In genomic region chr2:170917957-170918356, GRCh38 we compare ENCODE assay signal across 17 cellular contexts. TPM values are rescaled to one million over a fixed set of nuclear protein-coding genes. Genes with fewer than 3 reads are reported as not detected.
DNase-seq lines count a peak whose midpoint lies in the region; ATAC-seq and TF ChIP-seq lines count a peak whose summit lies in the region.
"Had no signal": no experiment of that assay in that cellular context is flagged by ENCODE, and none has a peak within 500 bp of the region (broad histone marks: within the 10 kb centered on the region; RNA-seq: fewer than 3 reads in every experiment).

No MANE protein-coding gene starts in this region.

- DNase-seq in A673 (ENCODE audit: low spot score): peak; percentile 52
- no peak for DNase-seq in SK-N-MC (ENCODE audit: low read depth, low spot score)
- peak; percentile 84 for DNase-seq in endodermal cell
- no peak for DNase-seq in NCI-H774 (lab: John Stamatoyannopoulos, UW)
- no peak for DNase-seq in NCI-H146 (lab: John Stamatoyannopoulos, UW)
- no peak for DNase-seq in CD4-positive, alpha-beta T cell
- DNase-seq: 8988T; ACHN; C1 segment of cervical spinal cord; CD4-positive, alpha-beta memory T cell; DMS79; IMR-90 had no signal

- no peaks in the 10 kb centered on the region for H3K27me3 ChIP-seq in A673 (replicated peaks; ENCODE audit: insufficient read depth, low read depth, low read length, poor library complexity)
- no peaks in the 10 kb centered on the region for H3K27me3 ChIP-seq in endodermal cell (ENCODE audit: control insufficient read depth, insufficient read depth, low read length, poor library complexity, severe bottlenecking)
- no peaks in the 10 kb centered on the region for H3K27me3 ChIP-seq in neural cell (ENCODE audit: insufficient read depth, low read depth, low read length)
- no peaks in the 10 kb centered on the region for H3K27me3 ChIP-seq in CD4-positive, alpha-beta T cell (ENCODE audit: control insufficient read depth, insufficient read depth, low read length)

- peaks cover 7% of the 10 kb centered on the region for H3K4me1 Mint-ChIP-seq in endodermal cell
- no peaks in the 10 kb centered on the region for H3K4me1 Mint-ChIP-seq in CD4-positive, alpha-beta T cell (ENCODE audit: low read depth)
- H3K4me1 Mint-ChIP-seq: CD4-positive, alpha-beta memory T cell had no signal

- intact Hi-C loops in A673 (cut with micrococcal nuclease; ENCODE audit: unreplicated experiment): no loop called here
- intact Hi-C loops in CD4-positive, alpha-beta T cell (cut with DNase I, micrococcal nuclease): no loop called here

- H3K4me1 ChIP-seq in A673 (ENCODE audit: insufficient read depth, low read length, poor library complexity, severe bottlenecking) (no peaks in the 10 kb centered on the region), endodermal cell (ENCODE audit: control insufficient read depth, insufficient read depth, low read length) (no peaks in the 10 kb centered on the region)

- no peak for TF ChIP-seq CTCF in A673 (conservative IDR thresholded peaks at IDR 0.05; ENCODE audit: low read depth, low read length)
- no peak for TF ChIP-seq CTCF in endodermal cell (conservative IDR thresholded peaks at IDR 0.05)
- no peak for TF ChIP-seq CTCF in neural cell (IDR thresholded peaks at IDR 0.05; ENCODE audit: poor library complexity, severe bottlenecking)
- TF ChIP-seq CTCF in CD4-positive, alpha-beta T cell (IDR thresholded peaks at IDR 0.05): no peak

- H3K4me3 ChIP-seq in A673 (ENCODE audit: low read depth, low read length, poor library complexity, severe bottlenecking): no peak overlapping the region
- peak overlapping the region; percentile 24; the same call in 1 of the 2 replicates for H3K4me3 ChIP-seq in SK-N-MC
- peak overlapping the region; percentile 33 for H3K4me3 ChIP-seq in endodermal cell (ENCODE audit: low read length)
- peak overlapping the region; percentile 59 for H3K4me3 ChIP-seq in neural cell (ENCODE audit: low read length)
- H3K4me3 ChIP-seq: GM12878 had no signal

- H3K27ac ChIP-seq in A673 (ENCODE audit: low read depth, low read length, poor library complexity, severe bottlenecking) (no peak overlapping the region), SK-N-MC (peak overlapping the region; percentile 75; the same call in 1 of the 2 replicates), endodermal cell (ENCODE audit: low read depth, low read length) (no peak overlapping the region), neural cell (ENCODE audit: low read length) (no peak overlapping the region)
- no peak overlapping the region for H3K27ac ChIP-seq in CD4-positive, alpha-beta T cell (ENCODE audit: low read depth, low read length)
- H3K27ac ChIP-seq: HL-60 had no signal

- peak overlapping the region; percentile 83 for H3K27ac Mint-ChIP-seq in endodermal cell
- no peak overlapping the region for H3K27ac Mint-ChIP-seq in CD4-positive, alpha-beta T cell
- H3K27ac Mint-ChIP-seq: CD4-positive, alpha-beta memory T cell had no signal

- H3K9me3 ChIP-seq in A673 (ENCODE audit: low read depth, low read length, poor library complexity, severe bottlenecking): peaks cover 12% of the 10 kb centered on the region
- peaks cover 4% of the 10 kb centered on the region; the same call in 1 of the 2 replicates for H3K9me3 ChIP-seq in SK-N-MC (ENCODE audit: low read depth, low read length)
- peaks cover 44% of the 10 kb centered on the region for H3K9me3 ChIP-seq in endodermal cell (ENCODE audit: control insufficient read depth, low read length)
- H3K9me3 ChIP-seq in neural cell (ENCODE audit: low read length): no peaks in the 10 kb centered on the region
- peaks cover 23% of the 10 kb centered on the region for H3K9me3 ChIP-seq in CD4-positive, alpha-beta T cell (ENCODE audit: control insufficient read depth, low read length)

- H4K20me1 ChIP-seq in neural cell (ENCODE audit: insufficient read depth): no peaks in the 10 kb centered on the region

- TF ChIP-seq EP300 in neural cell (conservative IDR thresholded peaks at IDR 0.05; ENCODE audit: poor library complexity, severe bottlenecking): no peak

- H3K79me2 ChIP-seq in neural cell (replicated peaks; ENCODE audit: insufficient read depth, low read length): no peaks in the 10 kb centered on the region

- H2AFZ ChIP-seq in neural cell (ENCODE audit: low read depth, low read length): no peak overlapping the region

- POLR2A ChIA-PET in A673 (lab: Charles Lee; ENCODE audit: low non-redundant PET): interaction anchor here (0.6 kb wide), 1 partner anchor 9 kb away, joined by 12 read pairs; no protein-coding TSS in a partner anchor
- POLR2A ChIA-PET in CD4-positive, alpha-beta T cell (lab: Charles Lee): no interaction called here

- H3K9me3 Mint-ChIP-seq in endodermal cell: peaks cover 65% of the 10 kb centered on the region
- H3K9me3 Mint-ChIP-seq in CD4-positive, alpha-beta T cell: peaks cover 12% of the 10 kb centered on the region

- peaks cover 10% of the 10 kb centered on the region for H3K36me3 Mint-ChIP-seq in endodermal cell (ENCODE audit: low read depth)
- H3K36me3 Mint-ChIP-seq in CD4-positive, alpha-beta T cell (ENCODE audit: low read depth): peaks cover 28% of the 10 kb centered on the region

- ATAC-seq in GM19467 (IDR thresholded peaks at IDR 0.05; ENCODE audit: unreplicated experiment): no peak
- ATAC-seq in CD4-positive, alpha-beta T cell (ENCODE audit: poor library complexity): no peak
- ATAC-seq: GM12878, HCT116 had no signal

- no peak overlapping the region for H3K4me2 ChIP-seq in neural cell (ENCODE audit: low read length)

- no peak overlapping the region for H3K9ac ChIP-seq in SK-N-MC (ENCODE audit: insufficient read length)
- H3K9ac ChIP-seq in endodermal cell (ENCODE audit: extremely low read depth, low read length, poor library complexity, severe bottlenecking): no peak overlapping the region
- H3K9ac ChIP-seq in neural cell (ENCODE audit: low read length): peak overlapping the region; percentile 42

- H3K27me3 Mint-ChIP-seq in endodermal cell (ENCODE audit: insufficient read depth): peaks cover 15% of the 10 kb centered on the region
- peaks cover 7% of the 10 kb centered on the region for H3K27me3 Mint-ChIP-seq in CD4-positive, alpha-beta T cell

- H3K36me3 ChIP-seq in A673 (ENCODE audit: insufficient read depth, low read length, poor library complexity, severe bottlenecking): no peaks in the 10 kb centered on the region
- H3K36me3 ChIP-seq in SK-N-MC (ENCODE audit: insufficient read depth, low read length): no peaks in the 10 kb centered on the region
- H3K36me3 ChIP-seq in endodermal cell (ENCODE audit: control insufficient read depth, insufficient read depth, low read length): no peaks in the 10 kb centered on the region
- no peaks in the 10 kb centered on the region for H3K36me3 ChIP-seq in neural cell (ENCODE audit: insufficient read depth, low read length)

- H3F3A ChIP-seq in neural cell (ENCODE audit: insufficient read depth, low read length, poor library complexity, severe bottlenecking): no peaks in the 10 kb centered on the region

- 86 to 89% methylated on average over 5 of the region's 5 CpGs for WGBS in endodermal cell (ENCODE audit: insufficient coverage in 1 of 2, insufficient read length in 1 of 2), 2 experiments

- CTCF ChIA-PET in A673 (lab: Charles Lee): no interaction called here
- CTCF ChIA-PET in CD4-positive, alpha-beta T cell (lab: Charles Lee): interaction anchor here (1.0 kb wide), 1 partner anchor 11 kb away, joined by 3 read pairs; the partner anchor contains the start of gene GORASP2

- H3K9me2 ChIP-seq in neural cell (ENCODE audit: insufficient read depth, low read length): no peaks in the 10 kb centered on the region

- H3K4me3 Mint-ChIP-seq in endodermal cell: peak overlapping the region; percentile 16
- H3K4me3 Mint-ChIP-seq in CD4-positive, alpha-beta T cell: no peak overlapping the region
- H3K4me3 Mint-ChIP-seq: CD4-positive, alpha-beta memory T cell had no signal

- no TSS peak for BruUV-seq in A673 (replicated peaks; lab: Mats Ljungman, UMichigan)

- TF ChIP-seq RAD21 in neural cell (conservative IDR thresholded peaks at IDR 0.05): no peak

TF ChIP-seq in neural cell, 6 proteins besides CTCF, POLR2A, EP300 and RAD21:
- TF ChIP-seq MXI1 (conservative IDR thresholded peaks at IDR 0.05; ENCODE audit: poor library complexity, severe bottlenecking) (no peak), POLR2AphosphoS5 (IDR thresholded peaks at IDR 0.05) (no peak), SMC3 (conservative IDR thresholded peaks at IDR 0.05; ENCODE audit: poor library complexity) (no peak), EZH2 (IDR thresholded peaks at IDR 0.05; ENCODE audit: borderline replicate concordance, insufficient read depth, low read length, poor library complexity, severe bottlenecking) (no peak), TAF1 (IDR thresholded peaks at IDR 0.05; ENCODE audit: low read depth) (no peak), REST (IDR thresholded peaks at IDR 0.05; ENCODE audit: borderline replicate concordance) (no peak)

RNA-seq across cellular contexts. Expression of gene GORASP2, which starts 11.1 kb away (rescaled TPM):
- total RNA-seq in A673 (2021): 89.1 and 89.3 TPM in 2 replicates
- 100 to 1,000 TPM in 1 of 2 donors, 10 to 100 TPM in 1; 90.9 to 104 TPM for total RNA-seq in endodermal cell
- 75.2 TPM for polyA plus RNA-seq in endodermal cell (2013, experiment 1 of 2)
- polyA plus RNA-seq in endodermal cell (2013, experiment 2 of 2): 72.3 TPM
- polyA plus RNA-seq in neural cell: 20.4 and 23.4 TPM in 2 replicates
- 31.2 and 37.6 TPM in 2 replicates for polyA minus RNA-seq in neural cell
- total RNA-seq in CD4-positive, alpha-beta T cell: 10 to 100 TPM; 87.3 to 95.7 TPM

Comparison
In these comparisons a context has a peak if more than half of its experiments do, and no peak if none do; other contexts are left out.
1. DNase-seq: peak in A673 (single experiment) and endodermal cell (single experiment); none in SK-N-MC (single experiment), NCI-H774 (single experiment), NCI-H146 (single experiment) and CD4-positive, alpha-beta T cell (0 of 10).